Comparison of ENCODE assay signal across 8 cellular contexts in genomic region chr6:29926081-29926794, GRCh38. TPM values are rescaled to one million over a fixed set of nuclear protein-coding genes. Genes with fewer than 3 reads are reported as not detected.
DNase-seq lines count a peak whose midpoint lies in the region; ATAC-seq lines count a peak whose summit lies in the region.

No MANE protein-coding gene starts in this region.

- H3K4me3 Mint-ChIP-seq in stimulated activated naive CD8-positive, alpha-beta T cell treated with anti-CD3 and anti-CD28 coated beads, Interleukin-15, Interleukin-2, amounts not matched to agents 100 ng/mL and 50 ng/mL, for 24 hours: peak overlapping the region; percentile 98

- H3K4me3 ChIP-seq in iPS-15b (ENCODE audit: low read depth, low read length) (peak overlapping the region; percentile 4), SJCRH30 (no peak overlapping the region)

- H3K36me3 Mint-ChIP-seq in activated naive CD4-positive, alpha-beta T cell treated with anti-CD3 and anti-CD28 coated beads, Interleukin-2, amount 50 U/mL, for 72 hours: peaks cover 15 to 20% of the 10 kb centered on the region in 2 donors
- peaks cover 40% of the 10 kb centered on the region for H3K36me3 Mint-ChIP-seq in stimulated activated naive CD8-positive, alpha-beta T cell treated with anti-CD3 and anti-CD28 coated beads, Interleukin-15, Interleukin-2, amounts not matched to agents 100 ng/mL and 50 ng/mL, for 24 hours (ENCODE audit: low read depth)

- no peaks in the 10 kb centered on the region for H3K27me3 Mint-ChIP-seq in stimulated activated naive CD8-positive, alpha-beta T cell treated with anti-CD3 and anti-CD28 coated beads, Interleukin-15, Interleukin-2, amounts not matched to agents 100 ng/mL and 50 ng/mL, for 24 hours

- ATAC-seq in GM18907 (IDR thresholded peaks at IDR 0.05; ENCODE audit: unreplicated experiment): peak; percentile 37
- peak; percentile 38 for ATAC-seq in HG03439 (IDR thresholded peaks at IDR 0.05; ENCODE audit: unreplicated experiment)
- ATAC-seq in activated naive CD4-positive, alpha-beta T cell treated with anti-CD3 and anti-CD28 coated beads, Interleukin-2, amount 50 U/mL, for 72 hours: peak; percentile 10 to 47

- H3K4me1 Mint-ChIP-seq in stimulated activated naive CD8-positive, alpha-beta T cell treated with anti-CD3 and anti-CD28 coated beads, Interleukin-15, Interleukin-2, amounts not matched to agents 100 ng/mL and 50 ng/mL, for 24 hours (ENCODE audit: low read depth): peaks cover 53% of the 10 kb centered on the region

- H3K27me3 ChIP-seq in iPS-15b (ENCODE audit: control insufficient read depth, insufficient read depth, low read length): no peaks in the 10 kb centered on the region
- H3K27me3 ChIP-seq in SJCRH30: no peaks in the 10 kb centered on the region

- peaks cover 0 to 3% of the 10 kb centered on the region in 2 donors for H3K9me3 Mint-ChIP-seq in activated naive CD4-positive, alpha-beta T cell treated with anti-CD3 and anti-CD28 coated beads, Interleukin-2, amount 50 U/mL, for 72 hours
- H3K9me3 Mint-ChIP-seq in stimulated activated naive CD8-positive, alpha-beta T cell treated with anti-CD3 and anti-CD28 coated beads, Interleukin-15, Interleukin-2, amounts not matched to agents 100 ng/mL and 50 ng/mL, for 24 hours: no peaks in the 10 kb centered on the region

- no peaks in the 10 kb centered on the region for H3K36me3 ChIP-seq in iPS-15b (ENCODE audit: control insufficient read depth, insufficient read depth, low read length)
- no peaks in the 10 kb centered on the region for H3K36me3 ChIP-seq in SJCRH30

- no peak for DNase-seq in activated naive CD4-positive, alpha-beta T cell treated with anti-CD3 and anti-CD28 coated beads, Interleukin-2, amount 50 U/mL, for 72 hours (ENCODE audit: low spot score in 2 of 2)
- DNase-seq in GF-D8 (lab: John Stamatoyannopoulos, UW) (no peak), SJCRH30 (no peak)
- DNase-seq in stimulated activated CD4-positive, alpha-beta T cell treated with anti-CD3 and anti-CD28 coated beads, Interleukin-15, amount 100 ng/mL, for 24 hours: no peak

- peak overlapping the region; percentile 89 to 95 for H3K27ac Mint-ChIP-seq in activated naive CD4-positive, alpha-beta T cell treated with anti-CD3 and anti-CD28 coated beads, Interleukin-2, amount 50 U/mL, for 72 hours
- peak overlapping the region; percentile 99 for H3K27ac Mint-ChIP-seq in stimulated activated naive CD8-positive, alpha-beta T cell treated with anti-CD3 and anti-CD28 coated beads, Interleukin-15, Interleukin-2, amounts not matched to agents 100 ng/mL and 50 ng/mL, for 24 hours

- no peak overlapping the region for H3K9ac ChIP-seq in iPS-15b (ENCODE audit: low read depth, low read length)

- no peak overlapping the region for H3K27ac ChIP-seq in SJCRH30

- H3K4me1 ChIP-seq in iPS-15b (ENCODE audit: control insufficient read depth, insufficient read depth, low read length): no peaks in the 10 kb centered on the region
- no peaks in the 10 kb centered on the region for H3K4me1 ChIP-seq in SJCRH30

- no peaks in the 10 kb centered on the region for H3K9me3 ChIP-seq in iPS-15b (ENCODE audit: control insufficient read depth, insufficient read depth, low read length)
- H3K9me3 ChIP-seq in SJCRH30 (replicated peaks): no peaks in the 10 kb centered on the region

RNA-seq across cellular contexts. Expression of gene HLA-A, which starts 16.1 kb away (rescaled TPM):
- 1,000 to 10,000 TPM; 1,088 to 2,034 TPM for total RNA-seq in activated naive CD4-positive, alpha-beta T cell treated with anti-CD3 and anti-CD28 coated beads, Interleukin-2, amount 50 U/mL, for 72 hours
- total RNA-seq in SJCRH30 (2014; rRNA removed; shearing (Covaris generic)): 0.08 and 0.22 TPM in 2 replicates

Comparison
In these comparisons a context has a peak if more than half of its experiments do, and no peak if none do; other contexts are left out.
1. RNA of gene HLA-A, which starts 16.1 kb away (total RNA-seq): 1,088 to 2,034 TPM in activated naive CD4-positive, alpha-beta T cell treated with anti-CD3 and anti-CD28 coated beads, Interleukin-2, amount 50 U/mL, for 72 hours; 0.08 to 0.22 TPM in SJCRH30; every median in the first group is over 100 times any median in the second.
2. Peak in every context shown above with its lines, with median percentiles within 50 percentile points of each other: ATAC-seq.